Comparison of ENCODE assay signal across 1 cellular context in the genomic region with DNA sequence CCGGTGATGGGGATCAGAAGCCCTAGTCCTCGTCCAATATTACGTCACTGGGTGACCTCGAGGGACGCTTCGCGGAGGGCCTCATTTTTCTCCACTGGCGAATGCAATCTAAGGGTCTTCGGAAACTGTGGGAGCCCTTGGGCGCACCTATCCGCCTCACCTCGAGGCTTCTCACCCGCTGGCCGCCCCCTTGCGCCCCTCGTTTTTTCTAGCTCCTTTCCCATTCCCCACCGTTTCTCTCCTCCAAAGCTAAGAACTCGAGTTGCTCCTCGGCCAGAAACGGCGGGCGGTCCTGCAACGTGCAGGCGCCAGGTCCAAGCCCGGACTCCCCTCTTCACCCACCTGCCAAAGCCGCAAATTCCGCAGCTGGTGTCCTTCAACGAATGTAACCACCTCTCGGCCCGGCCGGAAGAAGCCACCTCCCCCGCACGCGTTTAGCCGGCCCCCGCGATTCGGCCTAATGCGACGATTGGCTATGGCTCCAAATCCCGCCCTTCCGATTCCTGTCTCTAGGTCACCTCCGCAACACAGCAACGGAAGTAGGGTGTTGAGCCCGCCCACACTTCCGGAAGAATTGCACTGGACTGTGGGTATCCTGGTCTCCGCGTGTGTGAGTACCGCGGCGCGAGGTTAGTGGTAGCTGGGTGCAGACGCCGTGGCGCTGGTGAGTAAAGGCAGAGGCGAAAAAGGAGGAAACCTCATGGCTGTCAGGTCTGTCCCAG.
TF ChIP-seq lines count a peak whose summit lies in the region.

A gene with protein sequence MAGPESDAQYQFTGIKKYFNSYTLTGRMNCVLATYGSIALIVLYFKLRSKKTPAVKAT (minus strand): TSS at position 409 of the 722 bp plus-strand sequence. CDS start 4,018 bp downstream, outside the sequence.
A gene with protein sequence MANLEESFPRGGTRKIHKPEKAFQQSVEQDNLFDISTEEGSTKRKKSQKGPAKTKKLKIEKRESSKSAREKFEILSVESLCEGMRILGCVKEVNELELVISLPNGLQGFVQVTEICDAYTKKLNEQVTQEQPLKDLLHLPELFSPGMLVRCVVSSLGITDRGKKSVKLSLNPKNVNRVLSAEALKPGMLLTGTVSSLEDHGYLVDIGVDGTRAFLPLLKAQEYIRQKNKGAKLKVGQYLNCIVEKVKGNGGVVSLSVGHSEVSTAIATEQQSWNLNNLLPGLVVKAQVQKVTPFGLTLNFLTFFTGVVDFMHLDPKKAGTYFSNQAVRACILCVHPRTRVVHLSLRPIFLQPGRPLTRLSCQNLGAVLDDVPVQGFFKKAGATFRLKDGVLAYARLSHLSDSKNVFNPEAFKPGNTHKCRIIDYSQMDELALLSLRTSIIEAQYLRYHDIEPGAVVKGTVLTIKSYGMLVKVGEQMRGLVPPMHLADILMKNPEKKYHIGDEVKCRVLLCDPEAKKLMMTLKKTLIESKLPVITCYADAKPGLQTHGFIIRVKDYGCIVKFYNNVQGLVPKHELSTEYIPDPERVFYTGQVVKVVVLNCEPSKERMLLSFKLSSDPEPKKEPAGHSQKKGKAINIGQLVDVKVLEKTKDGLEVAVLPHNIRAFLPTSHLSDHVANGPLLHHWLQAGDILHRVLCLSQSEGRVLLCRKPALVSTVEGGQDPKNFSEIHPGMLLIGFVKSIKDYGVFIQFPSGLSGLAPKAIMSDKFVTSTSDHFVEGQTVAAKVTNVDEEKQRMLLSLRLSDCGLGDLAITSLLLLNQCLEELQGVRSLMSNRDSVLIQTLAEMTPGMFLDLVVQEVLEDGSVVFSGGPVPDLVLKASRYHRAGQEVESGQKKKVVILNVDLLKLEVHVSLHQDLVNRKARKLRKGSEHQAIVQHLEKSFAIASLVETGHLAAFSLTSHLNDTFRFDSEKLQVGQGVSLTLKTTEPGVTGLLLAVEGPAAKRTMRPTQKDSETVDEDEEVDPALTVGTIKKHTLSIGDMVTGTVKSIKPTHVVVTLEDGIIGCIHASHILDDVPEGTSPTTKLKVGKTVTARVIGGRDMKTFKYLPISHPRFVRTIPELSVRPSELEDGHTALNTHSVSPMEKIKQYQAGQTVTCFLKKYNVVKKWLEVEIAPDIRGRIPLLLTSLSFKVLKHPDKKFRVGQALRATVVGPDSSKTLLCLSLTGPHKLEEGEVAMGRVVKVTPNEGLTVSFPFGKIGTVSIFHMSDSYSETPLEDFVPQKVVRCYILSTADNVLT (N-terminal part only) (plus strand): TSS at position 560 of the 722 bp plus-strand sequence. CDS start 1,801 bp downstream, outside the sequence.

TF ChIP-seq in HepG2, 621 proteins besides CTCF, POLR2A, EP300 and RAD21 (continued from another document and continues in another):
- TF ChIP-seq, protein P1, sequence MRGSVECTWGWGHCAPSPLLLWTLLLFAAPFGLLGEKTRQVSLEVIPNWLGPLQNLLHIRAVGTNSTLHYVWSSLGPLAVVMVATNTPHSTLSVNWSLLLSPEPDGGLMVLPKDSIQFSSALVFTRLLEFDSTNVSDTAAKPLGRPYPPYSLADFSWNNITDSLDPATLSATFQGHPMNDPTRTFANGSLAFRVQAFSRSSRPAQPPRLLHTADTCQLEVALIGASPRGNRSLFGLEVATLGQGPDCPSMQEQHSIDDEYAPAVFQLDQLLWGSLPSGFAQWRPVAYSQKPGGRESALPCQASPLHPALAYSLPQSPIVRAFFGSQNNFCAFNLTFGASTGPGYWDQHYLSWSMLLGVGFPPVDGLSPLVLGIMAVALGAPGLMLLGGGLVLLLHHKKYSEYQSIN (CRISPR knock-in tag; IDR thresholded peaks at IDR 0.05; ENCODE audit: borderline replicate concordance), result no peak
- TF ChIP-seq, protein P2, sequence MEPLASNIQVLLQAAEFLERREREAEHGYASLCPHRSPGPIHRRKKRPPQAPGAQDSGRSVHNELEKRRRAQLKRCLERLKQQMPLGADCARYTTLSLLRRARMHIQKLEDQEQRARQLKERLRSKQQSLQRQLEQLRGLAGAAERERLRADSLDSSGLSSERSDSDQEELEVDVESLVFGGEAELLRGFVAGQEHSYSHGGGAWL (CRISPR knock-in tag; IDR thresholded peaks at IDR 0.05), result peak; percentile 64; the same call in 1 of the 2 replicates
- TF ChIP-seq ZFX (CRISPR knock-in tag; IDR thresholded peaks at IDR 0.05; ENCODE audit: low read depth) (peak; percentile 78), ZNF34 (CRISPR knock-in tag; IDR thresholded peaks at IDR 0.05; ENCODE audit: borderline replicate concordance) (no peak), ZNF792 (CRISPR knock-in tag; IDR thresholded peaks at IDR 0.05) (peak; percentile 53; the same call in 1 of the 2 replicates), ZNF235 (CRISPR knock-in tag; IDR thresholded peaks at IDR 0.05; ENCODE audit: borderline replicate concordance) (no peak), ZNF841 (CRISPR knock-in tag; IDR thresholded peaks at IDR 0.05; ENCODE audit: borderline replicate concordance) (0 out of 2 replicates have a peak, but pooled peaks have one; percentile 31), ZNF788 (CRISPR knock-in tag; IDR thresholded peaks at IDR 0.05; ENCODE audit: borderline replicate concordance) (peak; percentile 72), KDM6A (CRISPR knock-in tag; IDR thresholded peaks at IDR 0.05; ENCODE audit: low read depth) (no peak), ADNP (CRISPR knock-in tag; IDR thresholded peaks at IDR 0.05) (no peak), CBFB (CRISPR knock-in tag; IDR thresholded peaks at IDR 0.05) (peak; percentile 26; the same call in 1 of the 2 replicates), AGO2 (optimal IDR thresholded peaks at IDR 0.05; ENCODE audit: low read depth, low read length) (peak; percentile 47), IRX3 (CRISPR knock-in tag; IDR thresholded peaks at IDR 0.05; ENCODE audit: borderline replicate concordance, low read depth) (peak; percentile 53), FOSL1 (CRISPR knock-in tag; IDR thresholded peaks at IDR 0.05; ENCODE audit: borderline replicate concordance) (no peak), ZNF614 (CRISPR knock-in tag; IDR thresholded peaks at IDR 0.05; ENCODE audit: borderline replicate concordance) (peak; percentile 82; the same call in 1 of the 2 replicates), ZNF124 (CRISPR knock-in tag; IDR thresholded peaks at IDR 0.05) (peak; percentile 82; the same call in 1 of the 2 replicates), MXI1 (IDR thresholded peaks at IDR 0.05; ENCODE audit: borderline replicate concordance, low read depth, low read length) (peak; percentile 99), ZNF20 (CRISPR knock-in tag; IDR thresholded peaks at IDR 0.05) (no peak), MBD4 (IDR thresholded peaks at IDR 0.05; ENCODE audit: borderline replicate concordance, low read length) (no peak), XBP1 (CRISPR knock-in tag; IDR thresholded peaks at IDR 0.05) (no peak), HMG20A (CRISPR knock-in tag; IDR thresholded peaks at IDR 0.05; ENCODE audit: borderline replicate concordance) (no peak), ARNTL (CRISPR knock-in tag; IDR thresholded peaks at IDR 0.05) (no peak), RORA (CRISPR knock-in tag; IDR thresholded peaks at IDR 0.05) (no peak), NFKB2 (CRISPR knock-in tag; IDR thresholded peaks at IDR 0.05; ENCODE audit: borderline replicate concordance) (peak; percentile 78; the same call in 1 of the 2 replicates), ZNF230 (CRISPR knock-in tag; IDR thresholded peaks at IDR 0.05) (no peak; the same call in 1 of the 2 replicates)
- TF ChIP-seq, protein P3, sequence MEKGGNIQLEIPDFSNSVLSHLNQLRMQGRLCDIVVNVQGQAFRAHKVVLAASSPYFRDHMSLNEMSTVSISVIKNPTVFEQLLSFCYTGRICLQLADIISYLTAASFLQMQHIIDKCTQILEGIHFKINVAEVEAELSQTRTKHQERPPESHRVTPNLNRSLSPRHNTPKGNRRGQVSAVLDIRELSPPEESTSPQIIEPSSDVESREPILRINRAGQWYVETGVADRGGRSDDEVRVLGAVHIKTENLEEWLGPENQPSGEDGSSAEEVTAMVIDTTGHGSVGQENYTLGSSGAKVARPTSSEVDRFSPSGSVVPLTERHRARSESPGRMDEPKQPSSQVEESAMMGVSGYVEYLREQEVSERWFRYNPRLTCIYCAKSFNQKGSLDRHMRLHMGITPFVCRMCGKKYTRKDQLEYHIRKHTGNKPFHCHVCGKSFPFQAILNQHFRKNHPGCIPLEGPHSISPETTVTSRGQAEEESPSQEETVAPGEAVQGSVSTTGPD (CRISPR knock-in tag; IDR thresholded peaks at IDR 0.05), result no peak
- TF ChIP-seq, protein P4, sequence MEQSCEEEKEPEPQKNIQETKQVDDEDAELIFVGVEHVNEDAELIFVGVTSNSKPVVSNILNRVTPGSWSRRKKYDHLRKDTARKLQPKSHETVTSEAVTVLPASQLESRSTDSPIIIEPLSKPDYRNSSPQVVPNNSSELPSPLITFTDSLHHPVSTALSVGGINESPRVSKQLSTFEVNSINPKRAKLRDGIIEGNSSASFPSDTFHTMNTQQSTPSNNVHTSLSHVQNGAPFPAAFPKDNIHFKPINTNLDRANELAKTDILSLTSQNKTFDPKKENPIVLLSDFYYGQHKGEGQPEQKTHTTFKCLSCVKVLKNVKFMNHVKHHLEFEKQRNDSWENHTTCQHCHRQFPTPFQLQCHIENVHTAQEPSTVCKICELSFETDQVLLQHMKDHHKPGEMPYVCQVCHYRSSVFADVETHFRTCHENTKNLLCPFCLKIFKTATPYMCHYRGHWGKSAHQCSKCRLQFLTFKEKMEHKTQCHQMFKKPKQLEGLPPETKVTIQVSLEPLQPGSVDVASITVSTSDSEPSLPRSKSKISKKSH (CRISPR knock-in tag; IDR thresholded peaks at IDR 0.05; ENCODE audit: borderline replicate concordance), result peak; percentile 95
- TF ChIP-seq, protein P5, sequence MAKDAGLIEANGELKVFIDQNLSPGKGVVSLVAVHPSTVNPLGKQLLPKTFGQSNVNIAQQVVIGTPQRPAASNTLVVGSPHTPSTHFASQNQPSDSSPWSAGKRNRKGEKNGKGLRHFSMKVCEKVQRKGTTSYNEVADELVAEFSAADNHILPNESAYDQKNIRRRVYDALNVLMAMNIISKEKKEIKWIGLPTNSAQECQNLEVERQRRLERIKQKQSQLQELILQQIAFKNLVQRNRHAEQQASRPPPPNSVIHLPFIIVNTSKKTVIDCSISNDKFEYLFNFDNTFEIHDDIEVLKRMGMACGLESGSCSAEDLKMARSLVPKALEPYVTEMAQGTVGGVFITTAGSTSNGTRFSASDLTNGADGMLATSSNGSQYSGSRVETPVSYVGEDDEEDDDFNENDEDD (CRISPR knock-in tag; IDR thresholded peaks at IDR 0.05; ENCODE audit: borderline replicate concordance), result peak; percentile 82
- TF ChIP-seq, protein P6, sequence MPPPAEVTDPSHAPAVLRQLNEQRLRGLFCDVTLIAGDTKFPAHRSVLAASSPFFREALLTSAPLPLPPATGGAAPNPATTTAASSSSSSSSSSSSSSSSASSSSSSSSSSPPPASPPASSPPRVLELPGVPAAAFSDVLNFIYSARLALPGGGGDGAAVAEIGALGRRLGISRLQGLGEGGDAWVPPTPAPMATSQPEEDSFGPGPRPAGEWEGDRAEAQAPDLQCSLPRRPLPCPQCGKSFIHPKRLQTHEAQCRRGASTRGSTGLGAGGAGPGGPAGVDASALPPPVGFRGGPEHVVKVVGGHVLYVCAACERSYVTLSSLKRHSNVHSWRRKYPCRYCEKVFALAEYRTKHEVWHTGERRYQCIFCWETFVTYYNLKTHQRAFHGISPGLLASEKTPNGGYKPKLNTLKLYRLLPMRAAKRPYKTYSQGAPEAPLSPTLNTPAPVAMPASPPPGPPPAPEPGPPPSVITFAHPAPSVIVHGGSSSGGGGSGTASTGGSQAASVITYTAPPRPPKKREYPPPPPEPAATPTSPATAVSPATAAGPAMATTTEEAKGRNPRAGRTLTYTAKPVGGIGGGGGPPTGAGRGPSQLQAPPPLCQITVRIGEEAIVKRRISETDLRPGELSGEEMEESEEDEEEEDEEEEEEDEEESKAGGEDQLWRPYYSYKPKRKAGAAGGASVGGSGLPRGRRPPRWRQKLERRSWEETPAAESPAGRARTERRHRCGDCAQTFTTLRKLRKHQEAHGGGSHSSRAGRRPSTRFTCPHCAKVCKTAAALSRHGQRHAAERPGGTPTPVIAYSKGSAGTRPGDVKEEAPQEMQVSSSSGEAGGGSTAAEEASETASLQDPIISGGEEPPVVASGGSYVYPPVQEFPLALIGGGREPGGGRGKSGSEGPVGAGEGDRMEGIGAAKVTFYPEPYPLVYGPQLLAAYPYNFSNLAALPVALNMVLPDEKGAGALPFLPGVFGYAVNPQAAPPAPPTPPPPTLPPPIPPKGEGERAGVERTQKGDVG (CRISPR knock-in tag; IDR thresholded peaks at IDR 0.05; ENCODE audit: borderline replicate concordance), result peak; percentile 8; the same call in 1 of the 2 replicates
- TF ChIP-seq, protein P7, sequence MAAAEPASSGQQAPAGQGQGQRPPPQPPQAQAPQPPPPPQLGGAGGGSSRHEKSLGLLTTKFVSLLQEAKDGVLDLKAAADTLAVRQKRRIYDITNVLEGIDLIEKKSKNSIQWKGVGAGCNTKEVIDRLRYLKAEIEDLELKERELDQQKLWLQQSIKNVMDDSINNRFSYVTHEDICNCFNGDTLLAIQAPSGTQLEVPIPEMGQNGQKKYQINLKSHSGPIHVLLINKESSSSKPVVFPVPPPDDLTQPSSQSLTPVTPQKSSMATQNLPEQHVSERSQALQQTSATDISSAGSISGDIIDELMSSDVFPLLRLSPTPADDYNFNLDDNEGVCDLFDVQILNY (CRISPR knock-in tag; conservative IDR thresholded peaks at IDR 0.05), result 0 out of 2 replicates have a peak, but pooled peaks have one; percentile 16
- TF ChIP-seq, protein P8, sequence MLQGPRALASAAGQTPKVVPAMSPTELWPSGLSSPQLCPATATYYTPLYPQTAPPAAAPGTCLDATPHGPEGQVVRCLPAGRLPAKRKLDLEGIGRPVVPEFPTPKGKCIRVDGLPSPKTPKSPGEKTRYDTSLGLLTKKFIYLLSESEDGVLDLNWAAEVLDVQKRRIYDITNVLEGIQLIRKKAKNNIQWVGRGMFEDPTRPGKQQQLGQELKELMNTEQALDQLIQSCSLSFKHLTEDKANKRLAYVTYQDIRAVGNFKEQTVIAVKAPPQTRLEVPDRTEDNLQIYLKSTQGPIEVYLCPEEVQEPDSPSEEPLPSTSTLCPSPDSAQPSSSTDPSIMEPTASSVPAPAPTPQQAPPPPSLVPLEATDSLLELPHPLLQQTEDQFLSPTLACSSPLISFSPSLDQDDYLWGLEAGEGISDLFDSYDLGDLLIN (CRISPR knock-in tag; IDR thresholded peaks at IDR 0.05; ENCODE audit: borderline replicate concordance), result no peak
- TF ChIP-seq, protein P9, sequence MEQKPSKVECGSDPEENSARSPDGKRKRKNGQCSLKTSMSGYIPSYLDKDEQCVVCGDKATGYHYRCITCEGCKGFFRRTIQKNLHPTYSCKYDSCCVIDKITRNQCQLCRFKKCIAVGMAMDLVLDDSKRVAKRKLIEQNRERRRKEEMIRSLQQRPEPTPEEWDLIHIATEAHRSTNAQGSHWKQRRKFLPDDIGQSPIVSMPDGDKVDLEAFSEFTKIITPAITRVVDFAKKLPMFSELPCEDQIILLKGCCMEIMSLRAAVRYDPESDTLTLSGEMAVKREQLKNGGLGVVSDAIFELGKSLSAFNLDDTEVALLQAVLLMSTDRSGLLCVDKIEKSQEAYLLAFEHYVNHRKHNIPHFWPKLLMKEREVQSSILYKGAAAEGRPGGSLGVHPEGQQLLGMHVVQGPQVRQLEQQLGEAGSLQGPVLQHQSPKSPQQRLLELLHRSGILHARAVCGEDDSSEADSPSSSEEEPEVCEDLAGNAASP (CRISPR knock-in tag; IDR thresholded peaks at IDR 0.05; ENCODE audit: borderline replicate concordance), result no peak; the same call in 1 of the 2 replicates
- TF ChIP-seq, protein P10, sequence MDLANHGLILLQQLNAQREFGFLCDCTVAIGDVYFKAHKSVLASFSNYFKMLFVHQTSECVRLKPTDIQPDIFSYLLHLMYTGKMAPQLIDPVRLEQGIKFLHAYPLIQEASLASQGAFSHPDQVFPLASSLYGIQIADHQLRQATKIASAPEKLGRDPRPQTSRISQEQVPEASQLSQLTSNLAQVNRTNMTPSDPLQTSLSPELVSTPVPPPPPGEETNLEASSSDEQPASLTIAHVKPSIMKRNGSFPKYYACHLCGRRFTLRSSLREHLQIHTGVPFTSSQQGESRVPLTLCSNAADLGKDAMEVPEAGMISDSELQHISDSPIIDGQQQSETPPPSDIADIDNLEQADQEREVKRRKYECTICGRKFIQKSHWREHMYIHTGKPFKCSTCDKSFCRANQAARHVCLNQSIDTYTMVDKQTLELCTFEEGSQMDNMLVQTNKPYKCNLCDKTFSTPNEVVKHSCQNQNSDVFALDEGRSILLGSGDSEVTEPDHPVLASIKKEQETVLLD (CRISPR knock-in tag; IDR thresholded peaks at IDR 0.05; ENCODE audit: low read depth), result peak; percentile 55; the same call in 1 of the 2 replicates
